In genomic region chr17:58339775-58340622, GRCh38 we compare ENCODE assay signal across 8 cellular contexts. TPM values are rescaled to one million over a fixed set of nuclear protein-coding genes. Genes with fewer than 3 reads are reported as not detected.
A peak's percentile ranks its signal among the peaks of the same experiment; 100 is the strongest.
DNase-seq lines count a peak whose midpoint lies in the region; ATAC-seq and TF ChIP-seq lines count a peak whose summit lies in the region.

No MANE protein-coding gene starts in this region.

- H3K27me3 Mint-ChIP-seq in CD14-positive monocyte (ENCODE audit: low read depth in 3 of 3) (peaks cover 0 to 2% (median 0%) of the 10 kb centered on the region in 3 donors), IgD-negative memory B cell (no peaks in the 10 kb centered on the region), natural killer cell (ENCODE audit: low read depth in 2 of 2) (no peaks in the 10 kb centered on the region)

- TF ChIP-seq CTCF in CD14-positive monocyte (IDR thresholded peaks at IDR 0.05) (no peak), natural killer cell (IDR thresholded peaks at IDR 0.05) (no peak)

- H3K4me3 Mint-ChIP-seq in CD14-positive monocyte: peak overlapping the region; percentile 90 to 100
- peak overlapping the region; percentile 90 to 100 (median 96) for H3K4me3 Mint-ChIP-seq in IgD-negative memory B cell
- H3K4me3 Mint-ChIP-seq in natural killer cell: peak overlapping the region; percentile 90

- no peak for ATAC-seq in natural killer cell
- ATAC-seq in GM19324 (IDR thresholded peaks at IDR 0.05; ENCODE audit: low FRiP score, unreplicated experiment): no peak
- no peak for ATAC-seq in GM21526 (IDR thresholded peaks at IDR 0.05; ENCODE audit: low FRiP score, unreplicated experiment)

- intact Hi-C loops in CD14-positive monocyte (cut with micrococcal nuclease): loop anchor here in 1 of 2 donors (2.0 to 10.0 kb wide), 2 partner anchors 13 to 175 kb away; partner anchors contain the start of genes MTMR4 and SUPT4H1
- intact Hi-C loops in natural killer cell (cut with micrococcal nuclease): loop anchor here (5.0 kb wide), 1 partner anchor 177 kb away; no protein-coding TSS in a partner anchor

- H3K4me1 Mint-ChIP-seq in CD14-positive monocyte (peaks cover 89% of the 10 kb centered on the region), IgD-negative memory B cell (peaks cover 59 to 69% (median 66%) of the 10 kb centered on the region in 3 donors), natural killer cell (peaks cover 93% of the 10 kb centered on the region in 2 donors)

- H3K27ac Mint-ChIP-seq in CD14-positive monocyte (peak overlapping the region; percentile 99 to 100 (median 99)), IgD-negative memory B cell (peak overlapping the region; percentile 99), natural killer cell (peak overlapping the region; percentile 87 to 93)

- peak overlapping the region; percentile 14 for H3K27ac ChIP-seq in caudate nucleus (ENCODE audit: low read depth, low read length)

- H3K36me3 Mint-ChIP-seq in CD14-positive monocyte: peaks cover 11 to 23% of the 10 kb centered on the region in 2 donors
- peaks cover 5% of the 10 kb centered on the region for H3K36me3 Mint-ChIP-seq in IgD-negative memory B cell
- H3K36me3 Mint-ChIP-seq in natural killer cell: no peaks in the 10 kb centered on the region

- H3K9me3 Mint-ChIP-seq in CD14-positive monocyte (no peaks in the 10 kb centered on the region), IgD-negative memory B cell (no peaks in the 10 kb centered on the region), natural killer cell (no peaks in the 10 kb centered on the region)

- no peak for DNase-seq in CD14-positive monocyte (ENCODE audit: low spot score)
- DNase-seq in caudate nucleus (lab: John Stamatoyannopoulos, UW): no peak
- DNase-seq in natural killer cell: no peak
- DNase-seq in GM19238 (ENCODE audit: insufficient read length, low spot score): no peak
- no peak for DNase-seq in AML-193 (lab: John Stamatoyannopoulos, UW)

RNA-seq across cellular contexts. Expression of gene TSPOAP1, which starts 11.4 kb away (rescaled TPM):
- under 1 TPM; 0.10 to 0.18 TPM for polyA plus RNA-seq in CD14-positive monocyte
- 1.3 TPM for polyA plus RNA-seq in IgD-negative memory B cell
- total RNA-seq in natural killer cell: 100 to 1,000 TPM; 176 to 282 (median 246) TPM

RNA-seq across cellular contexts. Expression of gene SUPT4H1, which starts 12.0 kb away (rescaled TPM):
- polyA plus RNA-seq in CD14-positive monocyte: 100 to 1,000 TPM; 241 to 251 TPM
- polyA plus RNA-seq in IgD-negative memory B cell: 94.2 TPM
- 10 to 100 TPM; 55.9 to 68.3 (median 68.1) TPM for total RNA-seq in natural killer cell

RNA-seq across cellular contexts. Expression of gene MPO, which starts 59.3 kb away (rescaled TPM):
- polyA plus RNA-seq in CD14-positive monocyte (1 to 10 TPM; 4.2 to 7.5 TPM), IgD-negative memory B cell (not detected)
- 1 to 10 TPM in 2 of 3 donors, not detected in 1; 1.8 to 1.9 TPM for total RNA-seq in natural killer cell
